9 cellular contexts compared by ENCODE assay signal in the genomic region with DNA sequence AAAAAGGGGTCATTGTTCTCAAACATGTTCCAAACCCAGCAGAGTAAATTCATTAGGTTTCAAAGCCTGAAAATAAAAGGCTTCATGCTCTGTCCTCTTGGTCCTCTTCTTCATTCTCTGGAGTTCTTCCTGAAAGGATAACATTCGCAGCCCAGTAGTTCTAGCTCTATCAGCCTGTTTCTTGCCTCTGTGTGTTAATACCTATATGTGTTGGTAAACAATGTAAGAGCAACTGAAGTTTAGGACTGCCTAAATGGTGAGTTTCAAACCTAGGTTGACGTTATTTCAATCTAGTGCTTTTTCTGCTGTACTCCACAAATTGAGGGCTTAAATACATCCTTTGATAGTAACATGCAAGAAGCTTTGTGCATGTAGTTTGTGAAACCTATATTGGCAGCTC. TPM values are rescaled to one million over a fixed set of nuclear protein-coding genes. Genes with fewer than 3 reads are reported as not detected.
DNase-seq lines count a peak whose midpoint lies in the region; ATAC-seq and TF ChIP-seq lines count a peak whose summit lies in the region.
"Had no signal": no experiment of that assay in that cellular context is flagged by ENCODE, and none has a peak within 500 bp of the region (broad histone marks: within the 10 kb centered on the region; RNA-seq: fewer than 3 reads in every experiment).

No MANE protein-coding gene starts in this region.

- DNase-seq in PC-9 (no peak), coronary artery (ENCODE audit: low spot score) (no peak), nephron progenitor cell (no peak), H7 (no peak), DMS53 treated with DMSO at 0.1 percent for 48 hours (lab: John Stamatoyannopoulos, UW; ENCODE audit: unreplicated experiment) (no peak)
- DNase-seq: posterior cingulate gyrus had no signal

- H3K27ac Mint-ChIP-seq in nephron progenitor cell = peak overlapping the region; percentile 58

- POLR2A ChIA-PET in PC-9 (lab: Charles Lee; ENCODE audit: unreplicated experiment) = interaction anchor here (0.6 kb wide), 1 partner anchor 163 kb away, joined by 3 read pairs; no protein-coding TSS in a partner anchor

- peak overlapping the region in 4 of 11 experiments; percentile 3 to 18 (median 5); a peak in 3 of 22 replicates for H3K27ac ChIP-seq in BLaER1 treated with 17β-estradiol and CSF1 and Interleukin-3, amounts not matched to agents 10 nM and 100 nM
- H3K27ac ChIP-seq in PC-9 = 0 out of 2 replicates have a peak overlapping the region, but pooled peaks have one; percentile 6
- H3K27ac ChIP-seq in coronary artery = peak overlapping the region in 1 of 2 donors; percentile 27

- H4K20me1 ChIP-seq in BLaER1 treated with 17β-estradiol and CSF1 and Interleukin-3, amounts not matched to agents 10 nM and 100 nM = peaks cover 16 to 95% (median 73%) of the 10 kb centered on the region in 11 experiments; a peak in 21 of 22 replicates
- H4K20me1 ChIP-seq in PC-9 (ENCODE audit: insufficient read depth) = peaks cover 78% of the 10 kb centered on the region

- H3K9me3 Mint-ChIP-seq in nephron progenitor cell = no peaks in the 10 kb centered on the region

- H3K4me1 ChIP-seq in BLaER1 treated with 17β-estradiol and CSF1 and Interleukin-3, amounts not matched to agents 10 nM and 100 nM = peaks cover 8 to 35% (median 17%) of the 10 kb centered on the region in 10 experiments; a peak in 13 of 20 replicates
- peaks cover 4% of the 10 kb centered on the region; the same call in 1 of the 2 replicates for H3K4me1 ChIP-seq in PC-9 (replicated peaks; ENCODE audit: insufficient read depth)

- H3K9me2 ChIP-seq in PC-9 (ENCODE audit: insufficient read depth) = no peaks in the 10 kb centered on the region

- intact Hi-C loops in PC-9 (cut with micrococcal nuclease; ENCODE audit: unreplicated experiment) = loop anchor here (5.0 kb wide), 1 partner anchor 950 kb away; no protein-coding TSS in a partner anchor

- ATAC-seq in HG02938 (IDR thresholded peaks at IDR 0.05; ENCODE audit: unreplicated experiment) (no peak), GM21825 (IDR thresholded peaks at IDR 0.05; ENCODE audit: unreplicated experiment) (no peak)

- CTCF ChIA-PET in PC-9 (lab: Charles Lee) = no interaction called here

- no peak overlapping the region; a peak in 2 of 22 replicates for H3K9ac ChIP-seq in BLaER1 treated with 17β-estradiol and CSF1 and Interleukin-3, amounts not matched to agents 10 nM and 100 nM

- BruUV-seq in PC-9 (replicated peaks; lab: Mats Ljungman, UMichigan) = no TSS peak

- TF ChIP-seq CTCF in PC-9 (conservative IDR thresholded peaks at IDR 0.05) (no peak), coronary artery (IDR thresholded peaks at IDR 0.05) (no peak), nephron progenitor cell (IDR thresholded peaks at IDR 0.05) (no peak)

- H2AFZ ChIP-seq in PC-9 = no peak overlapping the region

- H3K4me1 Mint-ChIP-seq in nephron progenitor cell = peaks cover 35% of the 10 kb centered on the region

- H3K4me2 ChIP-seq in BLaER1 treated with 17β-estradiol and CSF1 and Interleukin-3, amounts not matched to agents 10 nM and 100 nM = peak overlapping the region in 7 of 11 experiments; percentile 0 to 47 (median 24); a peak in 10 of 22 replicates
- H3K4me2 ChIP-seq in PC-9 = no peak overlapping the region

- peaks cover 63% of the 10 kb centered on the region for H3K36me3 Mint-ChIP-seq in nephron progenitor cell (ENCODE audit: low read depth)

- H3K27me3 Mint-ChIP-seq in nephron progenitor cell (ENCODE audit: low read depth, poor library complexity) = no peaks in the 10 kb centered on the region

- H3F3A ChIP-seq in PC-9 (ENCODE audit: insufficient read depth, low read depth) = peaks cover 18% of the 10 kb centered on the region

- H3K79me2 ChIP-seq in PC-9 (ENCODE audit: low read depth) = peaks cover 93% of the 10 kb centered on the region

- no peak overlapping the region for H3K4me3 Mint-ChIP-seq in nephron progenitor cell

- H3K27me3 ChIP-seq in BLaER1 treated with 17β-estradiol and CSF1 and Interleukin-3, amounts not matched to agents 10 nM and 100 nM = no peaks in the 10 kb centered on the region
- H3K27me3 ChIP-seq in PC-9 (ENCODE audit: insufficient read depth, low read depth) (no peaks in the 10 kb centered on the region), H7 (ENCODE audit: control insufficient read depth, insufficient read depth, low read length) (no peaks in the 10 kb centered on the region)

- no peaks in the 10 kb centered on the region for H3K9me3 ChIP-seq in BLaER1 treated with 17β-estradiol and CSF1 and Interleukin-3, amounts not matched to agents 10 nM and 100 nM (replicated peaks in 1 of 11)
- H3K9me3 ChIP-seq in PC-9 (ENCODE audit: insufficient read depth, low read depth) = no peaks in the 10 kb centered on the region

- H3K36me3 ChIP-seq in BLaER1 treated with 17β-estradiol and CSF1 and Interleukin-3, amounts not matched to agents 10 nM and 100 nM = peaks cover 45 to 97% (median 72%) of the 10 kb centered on the region in 11 experiments
- H3K36me3 ChIP-seq in PC-9 (ENCODE audit: low read depth) = peaks cover 42% of the 10 kb centered on the region
- H3K36me3 ChIP-seq in H7 (replicated peaks; ENCODE audit: control insufficient read depth, insufficient read depth, low read length) = peaks cover 6% of the 10 kb centered on the region

- H3K4me3 ChIP-seq in BLaER1 treated with 17β-estradiol and CSF1 and Interleukin-3, amounts not matched to agents 10 nM and 100 nM = no peak overlapping the region
- H3K4me3 ChIP-seq in PC-9 = no peak overlapping the region
- H3K4me3 ChIP-seq in coronary artery = peak overlapping the region; percentile 14
- no peak overlapping the region for H3K4me3 ChIP-seq in H7 (ENCODE audit: insufficient read depth, low read depth, low read length)

RNA-seq across cellular contexts. Expression of gene AASDHPPT, which starts 9.4 kb away (rescaled TPM):
- total RNA-seq in PC-9 (2021) = 31.4 and 33.1 TPM in 2 replicates
- total RNA-seq in H7 (2014; rRNA removed; shearing (Covaris generic)) = 69.0 and 76.7 TPM in 2 replicates

RNA-seq across cellular contexts. Expression of gene KBTBD3, which starts 9.7 kb away (rescaled TPM):
- 8.8 and 11.9 TPM in 2 replicates for total RNA-seq in PC-9 (2021)
- total RNA-seq in H7 (2014; rRNA removed; shearing (Covaris generic)) = 3.4 and 4.0 TPM in 2 replicates
